ENCODE assay signal across 1 cellular context in the genomic region with DNA sequence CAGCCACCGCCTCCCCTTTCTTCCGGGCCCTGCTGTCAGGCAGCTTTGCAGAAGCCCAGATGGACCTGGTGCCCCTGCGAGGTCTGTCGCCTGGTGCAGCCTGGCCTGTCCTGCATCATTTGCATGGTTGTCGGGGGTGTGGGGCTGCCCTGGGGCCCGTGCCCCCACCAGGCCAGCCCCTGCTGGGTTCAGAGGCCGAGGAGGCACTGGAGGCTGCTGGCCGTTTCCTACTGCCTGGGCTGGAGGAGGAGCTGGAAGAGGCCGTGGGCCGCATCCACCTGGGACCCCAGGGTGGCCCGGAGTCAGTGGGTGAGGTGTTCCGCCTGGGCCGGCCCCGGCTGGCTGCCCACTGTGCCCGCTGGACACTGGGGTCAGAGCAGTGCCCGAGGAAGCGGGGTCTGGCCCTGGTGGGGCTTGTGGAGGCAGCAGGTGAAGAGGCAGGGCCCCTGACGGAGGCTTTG.
TF ChIP-seq lines count a peak whose summit lies in the region.

No MANE protein-coding gene starts in this region.

TF ChIP-seq in K562, 482 proteins besides CTCF, POLR2A, EP300 and RAD21:
- TF ChIP-seq RBFOX2 (IDR thresholded peaks at IDR 0.05; ENCODE audit: low read depth, low read length) (peak; percentile 42), LARP7 (IDR thresholded peaks at IDR 0.05) (no peak)
